23 cellular contexts compared by ENCODE assay signal in genomic region chr12:8689606-8690175, GRCh38. TPM values are rescaled to one million over a fixed set of nuclear protein-coding genes. Genes with fewer than 3 reads are reported as not detected.
DNase-seq lines count a peak whose midpoint lies in the region; ATAC-seq and TF ChIP-seq lines count a peak whose summit lies in the region.
"Had no signal": no experiment of that assay in that cellular context is flagged by ENCODE, and none has a peak within 500 bp of the region (broad histone marks: within the 10 kb centered on the region; RNA-seq: fewer than 3 reads in every experiment).

No MANE protein-coding gene starts in this region.

- H3K36me3 Mint-ChIP-seq in neural progenitor cell: no peaks in the 10 kb centered on the region
- H3K36me3 Mint-ChIP-seq: activated CD8-positive, alpha-beta memory T cell treated with anti-CD3 and anti-CD28 coated beads, Interleukin-2, amount 10 ng/mL, durations not matched to agents 7 days and 5 days had no signal

- peaks cover 0 to 4% (median under 1%) of the 10 kb centered on the region in 11 experiments; a peak in 10 of 22 replicates for H3K9me3 ChIP-seq in BLaER1 treated with 17β-estradiol and CSF1 and Interleukin-3, amounts not matched to agents 10 nM and 100 nM (replicated peaks in 1 of 11)
- no peaks in the 10 kb centered on the region for H3K9me3 ChIP-seq in SK-N-MC (ENCODE audit: low read depth, low read length)
- H3K9me3 ChIP-seq in hepatocyte (ENCODE audit: low read depth): no peaks in the 10 kb centered on the region
- no peaks in the 10 kb centered on the region for H3K9me3 ChIP-seq in neural progenitor cell (ENCODE audit: low read depth)
- H3K9me3 ChIP-seq: MG63, ovary had no signal

- H3K4me3 Mint-ChIP-seq in neural progenitor cell: no peak overlapping the region
- H3K4me3 Mint-ChIP-seq: activated CD8-positive, alpha-beta memory T cell treated with anti-CD3 and anti-CD28 coated beads, Interleukin-2, amount 10 ng/mL, durations not matched to agents 7 days and 5 days; stimulated activated naive CD8-positive, alpha-beta T cell treated with anti-CD3 and anti-CD28 coated beads, Interleukin-15, amount 100 ng/mL, for 72 hours had no signal

- peaks cover 32% of the 10 kb centered on the region for H3K4me1 Mint-ChIP-seq in neural progenitor cell
- H3K4me1 Mint-ChIP-seq: activated CD8-positive, alpha-beta memory T cell treated with anti-CD3 and anti-CD28 coated beads, Interleukin-2, amount 10 ng/mL, durations not matched to agents 7 days and 5 days had no signal

- no peak overlapping the region for H3K9ac ChIP-seq in BLaER1 treated with 17β-estradiol and CSF1 and Interleukin-3, amounts not matched to agents 10 nM and 100 nM
- H3K9ac ChIP-seq in SK-N-MC (ENCODE audit: insufficient read length) (peak overlapping the region; percentile 13), neural progenitor cell (no peak overlapping the region)

- no peak for ATAC-seq in HG03571 (IDR thresholded peaks at IDR 0.05; ENCODE audit: unreplicated experiment)
- ATAC-seq: activated CD8-positive, alpha-beta memory T cell treated with anti-CD3 and anti-CD28 coated beads, Interleukin-2, amount 10 ng/mL, durations not matched to agents 7 days and 5 days; left ventricle myocardium superior; stimulated activated naive CD8-positive, alpha-beta T cell treated with anti-CD3 and anti-CD28 coated beads, Interleukin-15, amount 100 ng/mL, for 72 hours had no signal

- DNase-seq in SK-N-MC (ENCODE audit: low read depth, low spot score) (no peak), hepatocyte (ENCODE audit: low spot score) (no peak), neural progenitor cell (ENCODE audit: low spot score) (peak; percentile 26), NCI-H69 (lab: John Stamatoyannopoulos, UW) (no peak), NCI-H748 treated with DMSO at 0.1 percent for 48 hours (lab: John Stamatoyannopoulos, UW) (no peak), HuH-7 (ENCODE audit: low spot score) (no peak)
- DNase-seq: activated CD4-positive, CD25-positive, alpha-beta regulatory T cell treated with anti-CD3 and anti-CD28 coated beads, Interleukin-2, amount 50 U/mL, for 72 hours; activated CD8-positive, alpha-beta memory T cell treated with anti-CD3 and anti-CD28 coated beads, Interleukin-2, amount 10 ng/mL, durations not matched to agents 7 days and 5 days; erythroblast; GOT3; IMR-90; left ventricle myocardium superior; MG63; NCI-H146; ovary; RPMI8226; small intestine; stimulated activated CD4-positive, alpha-beta T cell treated with anti-CD3 and anti-CD28 coated beads, Interleukin-4, amount 100 ng/mL, for 1 hour; stimulated activated naive CD8-positive, alpha-beta T cell treated with anti-CD3 and anti-CD28 coated beads, Interleukin-15, amount 100 ng/mL, for 72 hours; T1000 had no signal

- H2AFZ ChIP-seq in hepatocyte (no peak overlapping the region), neural progenitor cell (replicated peaks) (peak overlapping the region; percentile 79)

- no peaks in the 10 kb centered on the region for H3K36me3 ChIP-seq in BLaER1 treated with 17β-estradiol and CSF1 and Interleukin-3, amounts not matched to agents 10 nM and 100 nM
- H3K36me3 ChIP-seq in SK-N-MC (ENCODE audit: insufficient read depth, low read length) (no peaks in the 10 kb centered on the region), hepatocyte (replicated peaks; ENCODE audit: insufficient read depth, low read depth) (no peaks in the 10 kb centered on the region), neural progenitor cell (no peaks in the 10 kb centered on the region)
- H3K36me3 ChIP-seq: MG63, ovary had no signal

- no peaks in the 10 kb centered on the region for H3K27me3 ChIP-seq in BLaER1 treated with 17β-estradiol and CSF1 and Interleukin-3, amounts not matched to agents 10 nM and 100 nM
- H3K27me3 ChIP-seq in hepatocyte: no peaks in the 10 kb centered on the region
- no peaks in the 10 kb centered on the region for H3K27me3 ChIP-seq in neural progenitor cell
- H3K27me3 ChIP-seq: MG63, ovary had no signal

- H3K27ac ChIP-seq in BLaER1 treated with 17β-estradiol and CSF1 and Interleukin-3, amounts not matched to agents 10 nM and 100 nM: no peak overlapping the region; a peak in 2 of 22 replicates
- peak overlapping the region; percentile 96 for H3K27ac ChIP-seq in SK-N-MC
- peak overlapping the region; percentile 28 for H3K27ac ChIP-seq in hepatocyte
- H3K27ac ChIP-seq in neural progenitor cell: peak overlapping the region; percentile 28
- H3K27ac ChIP-seq: ovary had no signal

- H3K27ac Mint-ChIP-seq in neural progenitor cell: peak overlapping the region; percentile 10
- H3K27ac Mint-ChIP-seq: activated CD8-positive, alpha-beta memory T cell treated with anti-CD3 and anti-CD28 coated beads, Interleukin-2, amount 10 ng/mL, durations not matched to agents 7 days and 5 days; stimulated activated naive CD8-positive, alpha-beta T cell treated with anti-CD3 and anti-CD28 coated beads, Interleukin-15, amount 100 ng/mL, for 72 hours had no signal

- no peaks in the 10 kb centered on the region for H3K27me3 Mint-ChIP-seq in neural progenitor cell (ENCODE audit: insufficient read depth, low read depth)
- H3K27me3 Mint-ChIP-seq: stimulated activated naive CD8-positive, alpha-beta T cell treated with anti-CD3 and anti-CD28 coated beads, Interleukin-15, amount 100 ng/mL, for 72 hours had no signal

- H3F3A ChIP-seq in neural progenitor cell (ENCODE audit: low read depth): peaks cover 41% of the 10 kb centered on the region

- H3K79me2 ChIP-seq in hepatocyte: no peaks in the 10 kb centered on the region
- H3K79me2 ChIP-seq in neural progenitor cell (ENCODE audit: low read depth): no peaks in the 10 kb centered on the region

- peaks cover 53 to 87% (median 79%) of the 10 kb centered on the region in 10 experiments for H3K4me1 ChIP-seq in BLaER1 treated with 17β-estradiol and CSF1 and Interleukin-3, amounts not matched to agents 10 nM and 100 nM
- H3K4me1 ChIP-seq in hepatocyte (ENCODE audit: insufficient read depth): peaks cover 29% of the 10 kb centered on the region
- H3K4me1 ChIP-seq in neural progenitor cell: peaks cover 39% of the 10 kb centered on the region

- TF ChIP-seq CTCF in hepatocyte (IDR thresholded peaks at IDR 0.05; ENCODE audit: poor library complexity) (no peak), neural progenitor cell (IDR thresholded peaks at IDR 0.05) (no peak)

- peaks cover 4% of the 10 kb centered on the region for H3K9me3 Mint-ChIP-seq in neural progenitor cell
- H3K9me3 Mint-ChIP-seq: stimulated activated naive CD8-positive, alpha-beta T cell treated with anti-CD3 and anti-CD28 coated beads, Interleukin-15, amount 100 ng/mL, for 72 hours had no signal

- peak overlapping the region in 9 of 11 experiments; percentile 8 to 83 (median 41); a peak in 17 of 22 replicates for H3K4me2 ChIP-seq in BLaER1 treated with 17β-estradiol and CSF1 and Interleukin-3, amounts not matched to agents 10 nM and 100 nM
- no peak overlapping the region for H3K4me2 ChIP-seq in hepatocyte
- H3K4me2 ChIP-seq in neural progenitor cell: peak overlapping the region; percentile 58

- no peaks in the 10 kb centered on the region for H3K9me2 ChIP-seq in hepatocyte (replicated peaks; ENCODE audit: insufficient read depth)

- H4K20me1 ChIP-seq in BLaER1 treated with 17β-estradiol and CSF1 and Interleukin-3, amounts not matched to agents 10 nM and 100 nM: no peaks in the 10 kb centered on the region
- no peaks in the 10 kb centered on the region for H4K20me1 ChIP-seq in hepatocyte (ENCODE audit: insufficient read depth, poor library complexity, severe bottlenecking)
- H4K20me1 ChIP-seq in neural progenitor cell (ENCODE audit: low read depth): no peaks in the 10 kb centered on the region

- no peak overlapping the region for H3K4me3 ChIP-seq in BLaER1 treated with 17β-estradiol and CSF1 and Interleukin-3, amounts not matched to agents 10 nM and 100 nM
- H3K4me3 ChIP-seq in SK-N-MC: no peak overlapping the region
- no peak overlapping the region for H3K4me3 ChIP-seq in hepatocyte
- H3K4me3 ChIP-seq in neural progenitor cell: no peak overlapping the region
- H3K4me3 ChIP-seq: MG63, ovary had no signal

- 84% methylated on average over 6 of the region's 6 CpGs for WGBS in hepatocyte (ENCODE audit: low lambda C conversion rate, missing lambda C conversion rate)

RNA-seq across cellular contexts. Expression of gene RIMKLB, which starts 8.1 kb away (rescaled TPM):
- 28.9 and 37.3 TPM in 2 replicates for total RNA-seq in hepatocyte
- polyA plus RNA-seq in hepatocyte: 20.7 and 25.7 TPM in 2 replicates
- 113 and 131 TPM in 2 replicates for total RNA-seq in neural progenitor cell (ENCODE audit: low replicate concordance)

RNA-seq across cellular contexts. Expression of gene MFAP5, which starts 27.1 kb away (rescaled TPM):
- 1.7 and 1.9 TPM in 2 replicates for total RNA-seq in hepatocyte
- polyA plus RNA-seq in hepatocyte: 0.15 and 1.0 TPM in 2 replicates
- 0.25 TPM in 1 of 2 replicates, not detected in the other for total RNA-seq in neural progenitor cell (ENCODE audit: low replicate concordance)
- total RNA-seq: activated CD8-positive, alpha-beta memory T cell treated with anti-CD3 and anti-CD28 coated beads, Interleukin-2, amount 10 ng/mL, durations not matched to agents 7 days and 5 days; dermis microvascular lymphatic vessel endothelial cell had no signal

Comparison
In these comparisons a context has a peak if more than half of its experiments do, and no peak if none do; other contexts are left out.
1. H3K27ac ChIP-seq: peak in SK-N-MC (single experiment), hepatocyte (single experiment) and neural progenitor cell (single experiment); none in BLaER1 treated with 17β-estradiol and CSF1 and Interleukin-3, amounts not matched to agents 10 nM and 100 nM (0 of 11).